19 cellular contexts compared by ENCODE assay signal in the genomic region with DNA sequence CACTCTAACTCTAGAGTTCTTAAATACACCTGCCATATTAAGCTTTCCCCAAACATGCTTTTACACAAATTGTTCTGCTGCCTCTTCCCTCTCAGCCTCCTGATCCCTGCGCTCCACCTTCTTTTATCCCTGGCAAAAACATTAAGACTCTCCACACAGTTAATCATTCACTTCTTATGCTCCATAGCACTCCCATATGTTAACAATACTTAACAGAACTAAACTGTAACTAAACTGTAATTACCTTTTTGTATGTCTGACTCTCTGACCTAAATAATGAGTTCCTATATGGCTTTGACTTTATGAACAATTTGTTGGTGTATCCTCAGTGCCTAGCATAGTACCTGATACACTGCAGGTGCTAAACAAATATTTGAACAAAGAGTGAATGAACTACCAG.
DNase-seq lines count a peak whose midpoint lies in the region; ATAC-seq and TF ChIP-seq lines count a peak whose summit lies in the region.
"Had no signal": no experiment of that assay in that cellular context is flagged by ENCODE, and none has a peak within 500 bp of the region (broad histone marks: within the 10 kb centered on the region; RNA-seq: fewer than 3 reads in every experiment).

No MANE protein-coding gene starts in this region.

- no peak for DNase-seq in activated CD8-positive, alpha-beta T cell treated with anti-CD3 and anti-CD28 coated beads for 36 hours
- no peak for DNase-seq in activated CD8-positive, alpha-beta T cell treated with anti-CD3 and anti-CD28 coated beads, Interleukin-2, amount 10 ng/mL, durations not matched to agents 7 days and 5 days
- DNase-seq in CD4-positive, alpha-beta T cell: no peak
- DNase-seq in activated naive CD8-positive, alpha-beta T cell treated with anti-CD3 and anti-CD28 coated beads for 36 hours: no peak
- no peak for DNase-seq in naive thymus-derived CD4-positive, alpha-beta T cell
- no peak for DNase-seq in chondrocyte (ENCODE audit: low spot score)
- DNase-seq in HAP-1 (ENCODE audit: low spot score in 2 of 2): no peak
- DNase-seq in DMS153 (lab: John Stamatoyannopoulos, UW): no peak
- DNase-seq: 8988T; C1 segment of cervical spinal cord; GOT3; KBM-7; NCI-H1436 treated with DMSO at 0.1 percent for 48 hours; NCI-H2227 treated with DMSO at 0.1 percent for 48 hours; NCI-H526 treated with DMSO at 0.1 percent for 48 hours; NK-92 treated with Interleukin-12 subunit alpha and Interleukin-12 subunit beta, amount 100 ng/mL, for 24 hours; OCI-M1 had no signal

- CTCF ChIA-PET in activated CD8-positive, alpha-beta T cell treated with anti-CD3 and anti-CD28 coated beads for 36 hours (lab: Charles Lee): no interaction called here
- CTCF ChIA-PET in activated CD8-positive, alpha-beta T cell treated with anti-CD3 and anti-CD28 coated beads, Interleukin-2, amount 10 ng/mL, durations not matched to agents 7 days and 5 days (lab: Charles Lee): interaction anchor here (0.8 kb wide), 1 partner anchor 181 kb away, joined by 3 read pairs; no protein-coding TSS in a partner anchor
- CTCF ChIA-PET in CD4-positive, alpha-beta T cell (lab: Charles Lee): no interaction called here
- CTCF ChIA-PET in naive thymus-derived CD4-positive, alpha-beta T cell (lab: Charles Lee): no interaction called here

- intact Hi-C loops in activated CD8-positive, alpha-beta T cell treated with anti-CD3 and anti-CD28 coated beads for 36 hours (cut with micrococcal nuclease): no loop called here
- intact Hi-C loops in CD4-positive, alpha-beta T cell (cut with DNase I, micrococcal nuclease): no loop called here
- intact Hi-C loops in naive thymus-derived CD4-positive, alpha-beta T cell (cut with micrococcal nuclease): no loop called here

- no peak overlapping the region for H3K27ac ChIP-seq in CD4-positive, alpha-beta T cell (ENCODE audit: low read depth, low read length)
- no peak overlapping the region for H3K27ac ChIP-seq in naive thymus-derived CD4-positive, alpha-beta T cell (ENCODE audit: low read depth, low read length)
- H3K27ac ChIP-seq: HL-60, RWPE1 had no signal

- H3K36me3 Mint-ChIP-seq in activated CD8-positive, alpha-beta T cell treated with anti-CD3 and anti-CD28 coated beads for 36 hours (ENCODE audit: low read depth): peaks cover 17% of the 10 kb centered on the region
- H3K36me3 Mint-ChIP-seq in activated CD8-positive, alpha-beta T cell treated with anti-CD3 and anti-CD28 coated beads, Interleukin-2, amount 10 ng/mL, durations not matched to agents 7 days and 5 days (ENCODE audit: low read depth): peaks cover 48% of the 10 kb centered on the region
- peaks cover 66% of the 10 kb centered on the region for H3K36me3 Mint-ChIP-seq in CD4-positive, alpha-beta T cell (ENCODE audit: low read depth)
- H3K36me3 Mint-ChIP-seq in activated naive CD8-positive, alpha-beta T cell treated with anti-CD3 and anti-CD28 coated beads for 36 hours: peaks cover 10% of the 10 kb centered on the region
- H3K36me3 Mint-ChIP-seq in naive thymus-derived CD4-positive, alpha-beta T cell: peaks cover 4 to 42% (median 20%) of the 10 kb centered on the region in 5 donors
- peaks cover 21% of the 10 kb centered on the region for H3K36me3 Mint-ChIP-seq in chondrocyte (ENCODE audit: low read depth)

- POLR2A ChIA-PET in activated CD8-positive, alpha-beta T cell treated with anti-CD3 and anti-CD28 coated beads for 36 hours (lab: Charles Lee): no interaction called here
- POLR2A ChIA-PET in activated CD8-positive, alpha-beta T cell treated with anti-CD3 and anti-CD28 coated beads, Interleukin-2, amount 10 ng/mL, durations not matched to agents 7 days and 5 days (lab: Charles Lee): no interaction called here
- POLR2A ChIA-PET in CD4-positive, alpha-beta T cell (lab: Charles Lee): no interaction called here
- POLR2A ChIA-PET in naive thymus-derived CD4-positive, alpha-beta T cell (lab: Charles Lee): no interaction called here

- H3K36me3 ChIP-seq in naive thymus-derived CD4-positive, alpha-beta T cell (ENCODE audit: control insufficient read depth in 2 of 3, insufficient read depth in 3 of 3, low read length in 3 of 3): peaks cover 0 to 33% (median 8%) of the 10 kb centered on the region in 3 experiments
- peaks cover 3% of the 10 kb centered on the region; the same call in 1 of the 2 replicates for H3K36me3 ChIP-seq in HAP-1 (replicated peaks)

- no peaks in the 10 kb centered on the region for H3K27me3 ChIP-seq in CD4-positive, alpha-beta T cell (ENCODE audit: control insufficient read depth, insufficient read depth, low read length)
- H3K27me3 ChIP-seq in naive thymus-derived CD4-positive, alpha-beta T cell (ENCODE audit: control insufficient read depth in 2 of 2, insufficient read depth in 2 of 2, low read length in 2 of 2): no peaks in the 10 kb centered on the region
- H3K27me3 ChIP-seq in HAP-1 (ENCODE audit: low read depth): no peaks in the 10 kb centered on the region

- no peaks in the 10 kb centered on the region for H3K4me1 ChIP-seq in naive thymus-derived CD4-positive, alpha-beta T cell (ENCODE audit: control insufficient read depth in 2 of 2, insufficient read depth in 2 of 2, low read length in 2 of 2)
- no peaks in the 10 kb centered on the region for H3K4me1 ChIP-seq in HAP-1

- H3K4me1 Mint-ChIP-seq in activated CD8-positive, alpha-beta T cell treated with anti-CD3 and anti-CD28 coated beads for 36 hours (ENCODE audit: low read depth): peaks cover 5% of the 10 kb centered on the region
- no peaks in the 10 kb centered on the region for H3K4me1 Mint-ChIP-seq in activated CD8-positive, alpha-beta T cell treated with anti-CD3 and anti-CD28 coated beads, Interleukin-2, amount 10 ng/mL, durations not matched to agents 7 days and 5 days (ENCODE audit: low read depth)
- no peaks in the 10 kb centered on the region for H3K4me1 Mint-ChIP-seq in CD4-positive, alpha-beta T cell (ENCODE audit: low read depth)
- H3K4me1 Mint-ChIP-seq in activated naive CD8-positive, alpha-beta T cell treated with anti-CD3 and anti-CD28 coated beads for 36 hours: peaks cover 2% of the 10 kb centered on the region
- peaks cover 0 to 2% (median 0%) of the 10 kb centered on the region in 7 donors for H3K4me1 Mint-ChIP-seq in naive thymus-derived CD4-positive, alpha-beta T cell
- H3K4me1 Mint-ChIP-seq in chondrocyte (ENCODE audit: low read depth): peaks cover 4% of the 10 kb centered on the region

- no peaks in the 10 kb centered on the region for H3K9me3 ChIP-seq in CD4-positive, alpha-beta T cell (ENCODE audit: control insufficient read depth, low read length)
- H3K9me3 ChIP-seq in naive thymus-derived CD4-positive, alpha-beta T cell (ENCODE audit: control insufficient read depth in 2 of 3, low read length in 3 of 3): no peaks in the 10 kb centered on the region
- H3K9me3 ChIP-seq in HAP-1: no peaks in the 10 kb centered on the region

- no peaks in the 10 kb centered on the region for H3K27me3 Mint-ChIP-seq in activated CD8-positive, alpha-beta T cell treated with anti-CD3 and anti-CD28 coated beads for 36 hours
- no peaks in the 10 kb centered on the region for H3K27me3 Mint-ChIP-seq in activated CD8-positive, alpha-beta T cell treated with anti-CD3 and anti-CD28 coated beads, Interleukin-2, amount 10 ng/mL, durations not matched to agents 7 days and 5 days (ENCODE audit: low read depth)
- H3K27me3 Mint-ChIP-seq in CD4-positive, alpha-beta T cell: no peaks in the 10 kb centered on the region
- H3K27me3 Mint-ChIP-seq in activated naive CD8-positive, alpha-beta T cell treated with anti-CD3 and anti-CD28 coated beads for 36 hours: no peaks in the 10 kb centered on the region
- no peaks in the 10 kb centered on the region for H3K27me3 Mint-ChIP-seq in naive thymus-derived CD4-positive, alpha-beta T cell
- no peaks in the 10 kb centered on the region for H3K27me3 Mint-ChIP-seq in chondrocyte (ENCODE audit: low read depth)

- no peak overlapping the region for H3K4me3 Mint-ChIP-seq in activated CD8-positive, alpha-beta T cell treated with anti-CD3 and anti-CD28 coated beads for 36 hours
- H3K4me3 Mint-ChIP-seq in activated CD8-positive, alpha-beta T cell treated with anti-CD3 and anti-CD28 coated beads, Interleukin-2, amount 10 ng/mL, durations not matched to agents 7 days and 5 days: no peak overlapping the region
- no peak overlapping the region for H3K4me3 Mint-ChIP-seq in CD4-positive, alpha-beta T cell
- H3K4me3 Mint-ChIP-seq in activated naive CD8-positive, alpha-beta T cell treated with anti-CD3 and anti-CD28 coated beads for 36 hours: no peak overlapping the region
- no peak overlapping the region for H3K4me3 Mint-ChIP-seq in naive thymus-derived CD4-positive, alpha-beta T cell
- no peak overlapping the region for H3K4me3 Mint-ChIP-seq in chondrocyte (ENCODE audit: unreplicated experiment)

- H3K4me3 ChIP-seq in naive thymus-derived CD4-positive, alpha-beta T cell (ENCODE audit: low read length): no peak overlapping the region
- no peak overlapping the region for H3K4me3 ChIP-seq in HAP-1

- in situ Hi-C loops in HAP-1 (cut with MboI; ENCODE audit: low sequenced_read_pairs): no loop called here

- H3K27ac Mint-ChIP-seq in activated CD8-positive, alpha-beta T cell treated with anti-CD3 and anti-CD28 coated beads for 36 hours: peak overlapping the region; percentile 0
- no peak overlapping the region for H3K27ac Mint-ChIP-seq in activated CD8-positive, alpha-beta T cell treated with anti-CD3 and anti-CD28 coated beads, Interleukin-2, amount 10 ng/mL, durations not matched to agents 7 days and 5 days
- H3K27ac Mint-ChIP-seq in CD4-positive, alpha-beta T cell: peak overlapping the region; percentile 2
- peak overlapping the region; percentile 32 for H3K27ac Mint-ChIP-seq in activated naive CD8-positive, alpha-beta T cell treated with anti-CD3 and anti-CD28 coated beads for 36 hours
- peak overlapping the region in 6 of 9 donors; percentile 11 to 60 (median 41) for H3K27ac Mint-ChIP-seq in naive thymus-derived CD4-positive, alpha-beta T cell
- H3K27ac Mint-ChIP-seq in chondrocyte (ENCODE audit: unreplicated experiment): no peak overlapping the region

- H3K9me3 Mint-ChIP-seq in activated CD8-positive, alpha-beta T cell treated with anti-CD3 and anti-CD28 coated beads for 36 hours: no peaks in the 10 kb centered on the region
- no peaks in the 10 kb centered on the region for H3K9me3 Mint-ChIP-seq in activated CD8-positive, alpha-beta T cell treated with anti-CD3 and anti-CD28 coated beads, Interleukin-2, amount 10 ng/mL, durations not matched to agents 7 days and 5 days (ENCODE audit: insufficient read depth)
- H3K9me3 Mint-ChIP-seq in CD4-positive, alpha-beta T cell: no peaks in the 10 kb centered on the region
- peaks cover 1% of the 10 kb centered on the region for H3K9me3 Mint-ChIP-seq in activated naive CD8-positive, alpha-beta T cell treated with anti-CD3 and anti-CD28 coated beads for 36 hours
- H3K9me3 Mint-ChIP-seq in naive thymus-derived CD4-positive, alpha-beta T cell: peaks cover 0 to 4% (median 0%) of the 10 kb centered on the region in 11 donors
- H3K9me3 Mint-ChIP-seq in chondrocyte (ENCODE audit: low read depth): no peaks in the 10 kb centered on the region

- ATAC-seq in activated CD8-positive, alpha-beta T cell treated with anti-CD3 and anti-CD28 coated beads for 36 hours: no peak
- no peak for ATAC-seq in activated CD8-positive, alpha-beta T cell treated with anti-CD3 and anti-CD28 coated beads, Interleukin-2, amount 10 ng/mL, durations not matched to agents 7 days and 5 days
- ATAC-seq in CD4-positive, alpha-beta T cell (ENCODE audit: poor library complexity): no peak
- ATAC-seq in naive thymus-derived CD4-positive, alpha-beta T cell: no peak

- TF ChIP-seq CTCF in activated CD8-positive, alpha-beta T cell treated with anti-CD3 and anti-CD28 coated beads for 36 hours (IDR thresholded peaks at IDR 0.05): no peak
- no peak for TF ChIP-seq CTCF in CD4-positive, alpha-beta T cell (IDR thresholded peaks at IDR 0.05)
- TF ChIP-seq CTCF in chondrocyte (IDR thresholded peaks at IDR 0.05): no peak

Comparison
In these comparisons a context has a peak if more than half of its experiments do, and no peak if none do; other contexts are left out.
1. H3K27ac Mint-ChIP-seq: peak in activated CD8-positive, alpha-beta T cell treated with anti-CD3 and anti-CD28 coated beads for 36 hours (single experiment), CD4-positive, alpha-beta T cell (single experiment), activated naive CD8-positive, alpha-beta T cell treated with anti-CD3 and anti-CD28 coated beads for 36 hours (single experiment) and naive thymus-derived CD4-positive, alpha-beta T cell (6 of 9); none in activated CD8-positive, alpha-beta T cell treated with anti-CD3 and anti-CD28 coated beads, Interleukin-2, amount 10 ng/mL, durations not matched to agents 7 days and 5 days (single experiment) and chondrocyte (single experiment).